12 cellular contexts compared by ENCODE assay signal in genomic region chr12:85955127-85955526, GRCh38.
DNase-seq lines count a peak whose midpoint lies in the region; ATAC-seq, FAIRE-seq and TF ChIP-seq lines count a peak whose summit lies in the region.
"Had no signal": no experiment of that assay in that cellular context is flagged by ENCODE, and none has a peak within 500 bp of the region (broad histone marks: within the 10 kb centered on the region; RNA-seq: fewer than 3 reads in every experiment).

No MANE protein-coding gene starts in this region.

- FAIRE-seq in bronchial epithelial cell (lab: Jason Lieb, UNC), result no peak

- 73 to 82% methylated on average over 1 of the region's 1 CpG for WGBS in lower leg skin, 2 donors

- H3K79me2 ChIP-seq in Loucy (ENCODE audit: insufficient read depth, low read length), result no peaks in the 10 kb centered on the region

- H3K4me1 ChIP-seq in Loucy (ENCODE audit: insufficient read depth, low read length, poor library complexity, severe bottlenecking), result no peaks in the 10 kb centered on the region

- H3K27me3 ChIP-seq in Loucy (ENCODE audit: insufficient read depth, low read length, poor library complexity, severe bottlenecking) (no peaks in the 10 kb centered on the region), bronchial epithelial cell (ENCODE audit: control insufficient read depth, insufficient read depth, low read length) (no peaks in the 10 kb centered on the region)

- DNase-seq in DMS53 (lab: John Stamatoyannopoulos, UW) (peak; percentile 51), bronchial epithelial cell (ENCODE audit: low read depth) (peak; percentile 9), myocyte (ENCODE audit: low read depth) (peak; percentile 9), lower leg skin (ENCODE audit: low spot score in 2 of 2) (no peak), activated gamma-delta T cell (lab: John Stamatoyannopoulos, UW) (no peak)
- DNase-seq in activated CD4-positive, alpha-beta T cell treated with anti-CD3 and anti-CD28 coated beads, Interleukin-2, amount 50 U/mL, for 1 hour, result no peak
- DNase-seq: activated CD8-positive, alpha-beta T cell treated with anti-CD3 and anti-CD28 coated beads for 36 hours; activated naive CD4-positive, alpha-beta T cell treated with anti-CD3 and anti-CD28 coated beads for 36 hours; DMS79; hypothalamus had no signal

- H3K4me3 ChIP-seq in Loucy (ENCODE audit: low read length, poor library complexity, severe bottlenecking) (no peak overlapping the region), bronchial epithelial cell (ENCODE audit: low read depth, low read length) (no peak overlapping the region), lower leg skin (ENCODE audit: low read depth, poor library complexity, severe bottlenecking) (no peak overlapping the region)

- no peak overlapping the region for H3K9ac ChIP-seq in Loucy (ENCODE audit: low read depth, low read length, poor library complexity, severe bottlenecking)

- ATAC-seq in GM18498 (IDR thresholded peaks at IDR 0.05; ENCODE audit: unreplicated experiment), result no peak
- ATAC-seq: activated CD8-positive, alpha-beta T cell treated with anti-CD3 and anti-CD28 coated beads for 36 hours had no signal

- no peak overlapping the region for H3K4me2 ChIP-seq in Loucy (ENCODE audit: low read depth, low read length, poor library complexity, severe bottlenecking)

- TF ChIP-seq POLR2A in lower leg skin (IDR thresholded peaks at IDR 0.05), result no peak

- H2AFZ ChIP-seq in Loucy (ENCODE audit: low read length), result no peak overlapping the region

- no peaks in the 10 kb centered on the region for H3K9me3 ChIP-seq in Loucy (ENCODE audit: insufficient read depth, low read depth, low read length)

- intact Hi-C loops in lower leg skin (cut with DNase I; ENCODE audit: low total_unique reads), result no loop called here

- H3K9me2 ChIP-seq in Loucy (replicated peaks; ENCODE audit: low read depth, low read length), result no peaks in the 10 kb centered on the region

- H3K36me3 ChIP-seq in Loucy (ENCODE audit: insufficient read depth, low read length), result no peaks in the 10 kb centered on the region
- no peaks in the 10 kb centered on the region for H3K36me3 ChIP-seq in bronchial epithelial cell (ENCODE audit: control insufficient read depth, insufficient read depth, low read length)

- no peaks in the 10 kb centered on the region for H3F3A ChIP-seq in Loucy (ENCODE audit: low read depth)

- TF ChIP-seq CTCF in Loucy (conservative IDR thresholded peaks at IDR 0.05; ENCODE audit: low read length) (peak; percentile 38; the same call in 1 of the 2 replicates), bronchial epithelial cell (IDR thresholded peaks at IDR 0.05; ENCODE audit: insufficient read depth, low read length, severe bottlenecking) (no peak), lower leg skin (IDR thresholded peaks at IDR 0.05) (no peak)

- H4K20me1 ChIP-seq in Loucy (ENCODE audit: insufficient read depth, low read length, poor library complexity, severe bottlenecking), result no peaks in the 10 kb centered on the region

Comparison
In these comparisons a context has a peak if more than half of its experiments do, and no peak if none do; other contexts are left out.
1. DNase-seq: peak in DMS53 (single experiment), bronchial epithelial cell (single experiment) and myocyte (single experiment); none in lower leg skin (0 of 2), activated CD4-positive, alpha-beta T cell treated with anti-CD3 and anti-CD28 coated beads, Interleukin-2, amount 50 U/mL, for 1 hour (single experiment) and activated gamma-delta T cell (single experiment).